ENCODE assay signal across 15 cellular contexts in the genomic region with DNA sequence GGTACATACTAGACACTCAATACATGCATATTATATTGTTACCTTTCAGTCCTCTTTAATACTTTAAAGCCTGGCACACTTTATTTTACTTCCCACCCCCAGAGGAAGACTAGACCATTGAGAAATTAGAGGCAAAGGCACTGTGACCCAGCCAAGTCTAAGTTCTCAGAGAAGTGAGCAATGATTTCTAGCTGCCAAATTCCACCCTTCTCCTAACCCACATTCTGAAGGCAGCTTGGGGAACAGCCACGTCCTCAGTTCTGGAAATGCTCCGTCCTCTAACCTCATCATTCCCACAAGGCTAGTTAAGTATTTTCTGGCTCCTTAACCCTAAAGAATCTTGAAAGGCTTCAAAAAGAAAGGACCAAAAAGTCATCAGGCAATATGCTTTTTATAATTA.
DNase-seq lines count a peak whose midpoint lies in the region; ATAC-seq and TF ChIP-seq lines count a peak whose summit lies in the region.
"Had no signal": no experiment of that assay in that cellular context is flagged by ENCODE, and none has a peak within 500 bp of the region (broad histone marks: within the 10 kb centered on the region; RNA-seq: fewer than 3 reads in every experiment).

No MANE protein-coding gene starts in this region.

- H3K9me3 Mint-ChIP-seq in nephron progenitor cell: no peaks in the 10 kb centered on the region
- H3K9me3 Mint-ChIP-seq: natural killer cell treated with Interleukin-12 subunit alpha and Interleukin-12 subunit beta and Interleukin-15 and Interleukin-18, amount 100 ng/mL, for 72 hours; stimulated activated memory B cell treated with anti-CD40 and anti-IgM and Interleukin-4, amounts not matched to agents 10 μg/mL and 1 μg/mL and 100 μg/mL, for 72 hours had no signal

- no peaks in the 10 kb centered on the region for H3K9me3 ChIP-seq in transverse colon
- H3K9me3 ChIP-seq: Caco-2, SJSA1 had no signal

- H3K27ac ChIP-seq in transverse colon: peak overlapping the region; percentile 54 to 62 (median 55)
- H3K27ac ChIP-seq: epithelial cell of prostate had no signal

- H3K27me3 ChIP-seq in transverse colon: no peaks in the 10 kb centered on the region
- H3K27me3 ChIP-seq: SJSA1 had no signal

- ATAC-seq in SK-N-SH treated with all-trans-retinoic acid at 6 μM for 48 hours: peak; percentile 8; the same call in 1 of the 3 replicates
- no peak for ATAC-seq in HG02885 (IDR thresholded peaks at IDR 0.05; ENCODE audit: poor library complexity, unreplicated experiment)
- ATAC-seq in GM21360 (IDR thresholded peaks at IDR 0.05; ENCODE audit: unreplicated experiment): no peak
- ATAC-seq: natural killer cell treated with Interleukin-12 subunit alpha and Interleukin-12 subunit beta and Interleukin-15 and Interleukin-18, amount 100 ng/mL, for 72 hours; stimulated activated memory B cell treated with anti-CD40 and anti-IgM and Interleukin-4, amounts not matched to agents 10 μg/mL and 1 μg/mL and 100 μg/mL, for 72 hours had no signal

- peaks cover 0 to 4% (median 0%) of the 10 kb centered on the region in 4 donors for H3K36me3 ChIP-seq in transverse colon

- no peaks in the 10 kb centered on the region for H3K27me3 Mint-ChIP-seq in nephron progenitor cell (ENCODE audit: low read depth, poor library complexity)
- H3K27me3 Mint-ChIP-seq: natural killer cell treated with Interleukin-12 subunit alpha and Interleukin-12 subunit beta and Interleukin-15 and Interleukin-18, amount 100 ng/mL, for 72 hours; stimulated activated memory B cell treated with anti-CD40 and anti-IgM and Interleukin-4, amounts not matched to agents 10 μg/mL and 1 μg/mL and 100 μg/mL, for 72 hours had no signal

- no peak for TF ChIP-seq EP300 in transverse colon (IDR thresholded peaks at IDR 0.05; ENCODE audit: low read depth)

- peaks cover 0 to 11% (median 3%) of the 10 kb centered on the region in 4 donors for H3K4me1 ChIP-seq in transverse colon

- 25 to 63% methylated on average over 2 of the region's 2 CpGs for WGBS in transverse colon (ENCODE audit: low coverage in 1 of 2), 2 donors

- H3K27ac Mint-ChIP-seq in nephron progenitor cell: peak overlapping the region; percentile 21
- H3K27ac Mint-ChIP-seq: natural killer cell treated with Interleukin-12 subunit alpha and Interleukin-12 subunit beta and Interleukin-15 and Interleukin-18, amount 100 ng/mL, for 72 hours; stimulated activated memory B cell treated with anti-CD40 and anti-IgM and Interleukin-4, amounts not matched to agents 10 μg/mL and 1 μg/mL and 100 μg/mL, for 72 hours had no signal

- TF ChIP-seq CTCF in nephron progenitor cell (IDR thresholded peaks at IDR 0.05) (no peak), transverse colon (IDR thresholded peaks at IDR 0.05) (no peak)

- DNase-seq in fibroblast of peridontal ligament (ENCODE audit: extremely low read depth): peak; percentile 97
- no peak for DNase-seq in nephron progenitor cell
- DNase-seq in transverse colon: peak; percentile 13
- DNase-seq in NCI-H226: no peak
- no peak for DNase-seq in NCI-H1092 (lab: John Stamatoyannopoulos, UW)
- DNase-seq: Caco-2, NCI-H1417, NCI-H748 treated with DMSO at 0.1 percent for 48 hours had no signal

- in situ Hi-C loops in transverse colon (cut with MboI; ENCODE audit: low pct_ligation_motif_present in 1 of 4, low pct_unique_long_range_greater_than_20kb in 1 of 4, low sequenced_read_pairs in 3 of 4): loop anchor here in 3 of 4 donors (10.0 to 25.0 kb wide), 3 partner anchors 192 to 322 kb away; no protein-coding TSS in a partner anchor

- H3K4me1 Mint-ChIP-seq in nephron progenitor cell: no peaks in the 10 kb centered on the region
- H3K4me1 Mint-ChIP-seq: stimulated activated memory B cell treated with anti-CD40 and anti-IgM and Interleukin-4, amounts not matched to agents 10 μg/mL and 1 μg/mL and 100 μg/mL, for 72 hours had no signal

- intact Hi-C loops in transverse colon (cut with DNase I; ENCODE audit: low total_unique reads): loop anchor here (10.0 kb wide), 1 partner anchor 322 kb away; no protein-coding TSS in a partner anchor

- no peak overlapping the region for H3K4me3 ChIP-seq in transverse colon
- H3K4me3 ChIP-seq: SJSA1 had no signal

- H3K36me3 Mint-ChIP-seq in nephron progenitor cell (ENCODE audit: low read depth): peaks cover 53% of the 10 kb centered on the region
- H3K36me3 Mint-ChIP-seq: natural killer cell treated with Interleukin-12 subunit alpha and Interleukin-12 subunit beta and Interleukin-15 and Interleukin-18, amount 100 ng/mL, for 72 hours; stimulated activated memory B cell treated with anti-CD40 and anti-IgM and Interleukin-4, amounts not matched to agents 10 μg/mL and 1 μg/mL and 100 μg/mL, for 72 hours had no signal

- no peak overlapping the region for H3K4me3 Mint-ChIP-seq in nephron progenitor cell
- H3K4me3 Mint-ChIP-seq: natural killer cell treated with Interleukin-12 subunit alpha and Interleukin-12 subunit beta and Interleukin-15 and Interleukin-18, amount 100 ng/mL, for 72 hours; stimulated activated memory B cell treated with anti-CD40 and anti-IgM and Interleukin-4, amounts not matched to agents 10 μg/mL and 1 μg/mL and 100 μg/mL, for 72 hours had no signal

- no peak for TF ChIP-seq POLR2A in transverse colon (IDR thresholded peaks at IDR 0.05)

TF ChIP-seq in SK-N-SH treated with all-trans-retinoic acid at 6 μM for 48 hours, 23 proteins besides CTCF, POLR2A, EP300 and RAD21:
- TF ChIP-seq BACH2 (CRISPR knock-in tag; IDR thresholded peaks at IDR 0.05; ENCODE audit: borderline replicate concordance) (no peak), CSDC2 (CRISPR knock-in tag; IDR thresholded peaks at IDR 0.05) (0 out of 2 replicates have a peak, but pooled peaks have one; percentile 57)
TF ChIP-seq in SK-N-SH treated with all-trans-retinoic acid at 6 μM for 48 hours: peak in this region for 1.

Comparison
In these comparisons a context has a peak if more than half of its experiments do, and no peak if none do; other contexts are left out.
1. DNase-seq: peak in fibroblast of peridontal ligament (single experiment) and transverse colon (single experiment); none in nephron progenitor cell (single experiment), NCI-H226 (single experiment) and NCI-H1092 (single experiment).